13 cellular contexts compared by ENCODE assay signal in genomic region chr1:80656628-80657019, GRCh38.
DNase-seq lines count a peak whose midpoint lies in the region; ATAC-seq lines count a peak whose summit lies in the region.
"Had no signal": no experiment of that assay in that cellular context is flagged by ENCODE, and none has a peak within 500 bp of the region (broad histone marks: within the 10 kb centered on the region; RNA-seq: fewer than 3 reads in every experiment).

No MANE protein-coding gene starts in this region.

- H3K27me3 ChIP-seq in endocrine pancreas (ENCODE audit: control insufficient read depth, insufficient read depth, low read length), result no peaks in the 10 kb centered on the region
- H3K27me3 ChIP-seq: adrenal gland, gastrocnemius medialis had no signal

- DNase-seq in A172 (ENCODE audit: low spot score) (peak; percentile 14), HS-27A (ENCODE audit: low read depth) (peak; percentile 17), NAMALWA (ENCODE audit: low spot score) (no peak)
- DNase-seq: activated CD4-positive, CD25-positive, alpha-beta regulatory T cell treated with anti-CD3 and anti-CD28 coated beads, Interleukin-2, amount 50 U/mL, for 72 hours; activated T-cell treated with anti-CD3 and anti-CD28 coated beads, Interleukin-2, amount 50 U/mL, for 48 hours; COR-L47; gastrocnemius medialis had no signal

- H3K4me1 ChIP-seq in endocrine pancreas (ENCODE audit: control insufficient read depth, insufficient read depth, low read length), result peaks cover 24% of the 10 kb centered on the region
- H3K4me1 ChIP-seq: adrenal gland, gastrocnemius medialis had no signal

- ATAC-seq in GM21786 (IDR thresholded peaks at IDR 0.05; ENCODE audit: unreplicated experiment) (peak; percentile 57), GM21390 (IDR thresholded peaks at IDR 0.05; ENCODE audit: unreplicated experiment) (no peak), GM21825 (IDR thresholded peaks at IDR 0.05; ENCODE audit: unreplicated experiment) (no peak), HG03108 (IDR thresholded peaks at IDR 0.05; ENCODE audit: unreplicated experiment) (no peak)
- ATAC-seq: gastrocnemius medialis had no signal

- peak overlapping the region; percentile 22 for H3K4me3 ChIP-seq in endocrine pancreas (ENCODE audit: control insufficient read depth, insufficient read depth, low read length)
- H3K4me3 ChIP-seq: adrenal gland, gastrocnemius medialis had no signal

- H3K36me3 ChIP-seq in endocrine pancreas (ENCODE audit: control insufficient read depth, insufficient read depth, low read length), result no peaks in the 10 kb centered on the region
- H3K36me3 ChIP-seq: adrenal gland, gastrocnemius medialis had no signal

- H3K9me3 ChIP-seq in endocrine pancreas (ENCODE audit: control insufficient read depth, low read length), result no peaks in the 10 kb centered on the region
- H3K9me3 ChIP-seq: adrenal gland, gastrocnemius medialis had no signal

- no peak overlapping the region for H3K9ac ChIP-seq in endocrine pancreas (ENCODE audit: control insufficient read depth, insufficient read depth, low read length)
